ENCODE assay signal across 20 cellular contexts in genomic region chr5:131661931-131662330, GRCh38.
"Had no signal": no experiment of that assay in that cellular context is flagged by ENCODE, and none has a peak within 500 bp of the region (broad histone marks: within the 10 kb centered on the region; RNA-seq: fewer than 3 reads in every experiment).

No MANE protein-coding gene starts in this region.

- H3K27me3 Mint-ChIP-seq: activated CD4-positive, alpha-beta memory T cell treated with anti-CD3 and anti-CD28 coated beads, Interleukin-2, amount 10 ng/mL, durations not matched to agents 7 days and 5 days; activated naive CD8-positive, alpha-beta T cell had no signal

- H3K27ac Mint-ChIP-seq: activated CD4-positive, alpha-beta memory T cell treated with anti-CD3 and anti-CD28 coated beads, Interleukin-2, amount 10 ng/mL, durations not matched to agents 7 days and 5 days; activated naive CD8-positive, alpha-beta T cell; nephron; T-helper 1 cell treated with Interleukin-12 subunit alpha and Interleukin-12 subunit beta and Interleukin-4 antibody, amounts not matched to agents 30 μg/mL and 1 μg/mL, for 36 hours; WTC11 had no signal

- H3K4me3 ChIP-seq: body of pancreas, colonic mucosa, esophagus muscularis mucosa, ovary, sigmoid colon, thoracic aorta, upper lobe of right lung had no signal

- H3K27ac ChIP-seq: body of pancreas, colonic mucosa, esophagus muscularis mucosa, foreskin keratinocyte, ovary, sigmoid colon, thoracic aorta, upper lobe of right lung had no signal

- DNase-seq: activated CD4-positive, alpha-beta memory T cell treated with anti-CD3 and anti-CD28 coated beads, Interleukin-2, amount 10 ng/mL, durations not matched to agents 7 days and 5 days; activated CD4-positive, alpha-beta T cell treated with anti-CD3 and anti-CD28 coated beads for 4 hours; activated effector memory CD4-positive, alpha-beta T cell treated with anti-CD3 and anti-CD28 coated beads, Interleukin-2, amount 50 U/mL, for 16 hours; activated T-cell treated with anti-CD3 and anti-CD28 coated beads, Interleukin-2, amount 50 U/mL, for 48 hours; amniotic stem cell; body of pancreas; central memory CD4-positive, alpha-beta T cell; colonic mucosa; foreskin keratinocyte; head of caudate nucleus; ovary; sigmoid colon; stimulated activated CD4-positive, alpha-beta T cell treated with anti-CD3 and anti-CD28 coated beads, Interleukin-1b, Interleukin-23, amount 100 ng/mL, for 48 hours; upper lobe of right lung had no signal

- H3K9me3 Mint-ChIP-seq: activated CD4-positive, alpha-beta memory T cell treated with anti-CD3 and anti-CD28 coated beads, Interleukin-2, amount 10 ng/mL, durations not matched to agents 7 days and 5 days; nephron had no signal

- H3K36me3 ChIP-seq: colonic mucosa, ovary had no signal

- ATAC-seq: body of pancreas, foreskin keratinocyte, upper lobe of right lung, WTC11 had no signal

- H3K27me3 ChIP-seq: body of pancreas, colonic mucosa, esophagus muscularis mucosa, foreskin keratinocyte, ovary, sigmoid colon, upper lobe of right lung had no signal

- H3K4me1 ChIP-seq: body of pancreas, colonic mucosa, foreskin keratinocyte, sigmoid colon, upper lobe of right lung had no signal

- H3K9me3 ChIP-seq: colonic mucosa, thoracic aorta had no signal

- H3K4me1 Mint-ChIP-seq: nephron, WTC11 had no signal

- H3K4me3 Mint-ChIP-seq: activated CD4-positive, alpha-beta memory T cell treated with anti-CD3 and anti-CD28 coated beads, Interleukin-2, amount 10 ng/mL, durations not matched to agents 7 days and 5 days; activated naive CD8-positive, alpha-beta T cell; nephron; T-helper 1 cell treated with Interleukin-12 subunit alpha and Interleukin-12 subunit beta and Interleukin-4 antibody, amounts not matched to agents 30 μg/mL and 1 μg/mL, for 36 hours; WTC11 had no signal
